8 cellular contexts compared by ENCODE assay signal in the genomic region with DNA sequence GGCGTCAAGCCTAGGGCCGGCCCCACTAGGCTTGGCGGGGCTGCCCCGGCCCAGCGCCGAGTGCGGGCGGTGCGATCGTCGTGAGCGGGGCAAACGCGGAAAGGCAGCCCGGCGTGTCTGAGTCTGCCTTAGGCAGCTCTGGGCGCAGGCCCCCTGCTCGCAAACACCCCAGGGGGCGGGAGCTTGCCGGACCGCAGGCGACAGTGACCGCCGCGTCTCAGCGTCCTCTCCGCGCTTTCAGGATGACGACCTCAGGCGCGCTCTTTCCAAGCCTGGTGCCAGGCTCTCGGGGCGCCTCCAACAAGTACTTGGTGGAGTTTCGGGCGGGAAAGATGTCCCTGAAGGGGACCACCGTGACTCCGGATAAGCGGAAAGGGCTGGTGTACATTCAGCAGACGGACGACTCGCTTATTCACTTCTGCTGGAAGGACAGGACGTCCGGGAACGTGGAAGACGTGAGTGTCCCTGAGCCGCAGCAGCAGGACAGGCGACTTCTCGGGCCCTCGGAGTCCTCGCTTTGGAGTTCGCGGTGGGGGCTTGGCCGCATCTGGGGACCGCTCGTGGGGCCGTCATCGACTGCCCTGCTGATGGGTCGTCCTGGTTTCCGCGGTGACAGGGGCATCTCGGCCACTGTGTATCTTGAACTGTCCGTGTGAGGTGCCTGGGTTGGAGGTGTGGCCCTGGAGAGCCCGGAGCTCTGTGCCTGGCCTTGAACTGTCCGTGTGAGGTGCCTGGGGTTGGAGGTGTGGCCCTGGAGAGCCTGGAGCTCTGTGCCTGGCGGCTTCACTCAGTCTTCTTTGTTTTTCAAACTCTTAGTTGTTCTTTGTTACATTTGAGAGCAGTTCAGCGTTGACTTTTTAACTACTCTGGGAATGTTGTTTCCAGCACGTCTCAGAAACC. TPM values are rescaled to one million over a fixed set of nuclear protein-coding genes. Genes with fewer than 3 reads are reported as not detected.
A peak's percentile ranks its signal among the peaks of the same experiment; 100 is the strongest.
DNase-seq lines count a peak whose midpoint lies in the region; ATAC-seq lines count a peak whose summit lies in the region.

No MANE protein-coding gene starts in this region.

- intact Hi-C loops in activated naive CD4-positive, alpha-beta T cell treated with anti-CD3 and anti-CD28 coated beads for 36 hours (cut with micrococcal nuclease): loop anchor here (2.0 to 5.0 kb wide), 4 partner anchors 64 to 315 kb away; a partner anchor contains a TSS

- H3K9me3 ChIP-seq in HUES64 (ENCODE audit: insufficient read depth, low read depth, low read length): no peaks in the 10 kb centered on the region
- no peaks in the 10 kb centered on the region for H3K9me3 ChIP-seq in iPS DF 6.9 (ENCODE audit: control insufficient read depth, insufficient read depth, low read length)

- CTCF ChIA-PET in activated naive CD4-positive, alpha-beta T cell treated with anti-CD3 and anti-CD28 coated beads for 36 hours (lab: Charles Lee): interaction anchor here (1.1 kb wide), 1 partner anchor 79 kb away, joined by 5 read pairs; no protein-coding TSS in a partner anchor

- peaks cover 9% of the 10 kb centered on the region; the same call in 1 of the 2 replicates for H3K4me1 ChIP-seq in HUES64 (ENCODE audit: insufficient read depth, low read length)
- peaks cover 3% of the 10 kb centered on the region; the same call in 1 of the 2 replicates for H3K4me1 ChIP-seq in iPS DF 6.9 (ENCODE audit: control insufficient read depth, insufficient read depth, low read length)

- WGBS in HUES64: 4% methylated on average over 67 of the region's 67 CpGs
- WGBS in iPS DF 6.9 (ENCODE audit: insufficient coverage, insufficient read length): no CpG with 5 or more reads among the region's 67 CpGs

- H3K4me3 Mint-ChIP-seq in activated naive CD4-positive, alpha-beta T cell treated with anti-CD3 and anti-CD28 coated beads for 36 hours: peak overlapping the region; percentile 89
- H3K4me3 Mint-ChIP-seq in activated naive CD8-positive, alpha-beta T cell treated with anti-CD3 and anti-CD28 coated beads for 36 hours: peak overlapping the region; percentile 93

- peak; percentile 24 for DNase-seq in activated naive CD4-positive, alpha-beta T cell treated with anti-CD3 and anti-CD28 coated beads for 36 hours
- DNase-seq in activated naive CD4-positive, alpha-beta T cell (lab: John Stamatoyannopoulos, UW): no peak
- peak; percentile 29 for DNase-seq in activated naive CD8-positive, alpha-beta T cell treated with anti-CD3 and anti-CD28 coated beads for 36 hours
- DNase-seq in iPS DF 6.9 (ENCODE audit: low read depth, low spot score) (no peak), COLO829 (ENCODE audit: low spot score) (no peak)

- peak overlapping the region; percentile 48 for H3K27ac Mint-ChIP-seq in activated naive CD4-positive, alpha-beta T cell treated with anti-CD3 and anti-CD28 coated beads for 36 hours
- peak overlapping the region; percentile 82 for H3K27ac Mint-ChIP-seq in activated naive CD8-positive, alpha-beta T cell treated with anti-CD3 and anti-CD28 coated beads for 36 hours

- H3K36me3 ChIP-seq in HUES64 (ENCODE audit: insufficient read depth, low read length): peaks cover 50% of the 10 kb centered on the region
- H3K36me3 ChIP-seq in iPS DF 6.9 (ENCODE audit: control insufficient read depth, insufficient read depth, low read length): peaks cover 43% of the 10 kb centered on the region

- H3K27ac ChIP-seq in HUES64 (ENCODE audit: low read depth, low read length) (peak overlapping the region; percentile 79; the same call in 1 of the 2 replicates), iPS DF 6.9 (ENCODE audit: low read length) (no peak overlapping the region), skin epidermis (peak overlapping the region; percentile 87 to 99 (median 97))

- no peaks in the 10 kb centered on the region for H3K9me3 Mint-ChIP-seq in activated naive CD4-positive, alpha-beta T cell treated with anti-CD3 and anti-CD28 coated beads for 36 hours
- H3K9me3 Mint-ChIP-seq in activated naive CD8-positive, alpha-beta T cell treated with anti-CD3 and anti-CD28 coated beads for 36 hours: no peaks in the 10 kb centered on the region

- peak overlapping the region; percentile 91 for H3K9ac ChIP-seq in HUES64 (ENCODE audit: low read depth, low read length)

- no peak for ATAC-seq in HG03175 (IDR thresholded peaks at IDR 0.05; ENCODE audit: unreplicated experiment)

- no peaks in the 10 kb centered on the region for H3K27me3 ChIP-seq in HUES64 (ENCODE audit: insufficient read depth, low read length)
- no peaks in the 10 kb centered on the region for H3K27me3 ChIP-seq in iPS DF 6.9 (ENCODE audit: control insufficient read depth, insufficient read depth, low read length)

- H3K4me1 Mint-ChIP-seq in activated naive CD4-positive, alpha-beta T cell treated with anti-CD3 and anti-CD28 coated beads for 36 hours (ENCODE audit: low read depth): peaks cover 24% of the 10 kb centered on the region
- H3K4me1 Mint-ChIP-seq in activated naive CD8-positive, alpha-beta T cell treated with anti-CD3 and anti-CD28 coated beads for 36 hours: peaks cover 18% of the 10 kb centered on the region

- H3K4me3 ChIP-seq in HUES64 (ENCODE audit: low read length) (peak overlapping the region; percentile 78), iPS DF 6.9 (ENCODE audit: low read length) (peak overlapping the region; percentile 94), skin epidermis (peak overlapping the region; percentile 71 to 97 (median 94))

- peaks cover 26% of the 10 kb centered on the region for H3K36me3 Mint-ChIP-seq in activated naive CD4-positive, alpha-beta T cell treated with anti-CD3 and anti-CD28 coated beads for 36 hours (ENCODE audit: low read depth)
- peaks cover 17% of the 10 kb centered on the region for H3K36me3 Mint-ChIP-seq in activated naive CD8-positive, alpha-beta T cell treated with anti-CD3 and anti-CD28 coated beads for 36 hours

- H3K27me3 Mint-ChIP-seq in activated naive CD4-positive, alpha-beta T cell treated with anti-CD3 and anti-CD28 coated beads for 36 hours (ENCODE audit: low read depth): no peaks in the 10 kb centered on the region
- no peaks in the 10 kb centered on the region for H3K27me3 Mint-ChIP-seq in activated naive CD8-positive, alpha-beta T cell treated with anti-CD3 and anti-CD28 coated beads for 36 hours

RNA-seq across cellular contexts. Expression of a gene that starts 0.8 kb away (rescaled TPM):
- total RNA-seq in activated naive CD4-positive, alpha-beta T cell treated with anti-CD3 and anti-CD28 coated beads for 36 hours: 10 to 100 TPM; 77.4 to 81.5 TPM
- polyA plus RNA-seq in HUES64 (2013, experiment 1 of 2): 130 TPM
- 111 TPM for polyA plus RNA-seq in HUES64 (2013, experiment 2 of 2)
- 100 to 1,000 TPM; 136 to 139 TPM for total RNA-seq in activated naive CD8-positive, alpha-beta T cell treated with anti-CD3 and anti-CD28 coated beads for 36 hours

Comparison
In these comparisons a context has a peak if more than half of its experiments do, and no peak if none do; other contexts are left out.
1. DNase-seq: peak in activated naive CD4-positive, alpha-beta T cell treated with anti-CD3 and anti-CD28 coated beads for 36 hours (single experiment) and activated naive CD8-positive, alpha-beta T cell treated with anti-CD3 and anti-CD28 coated beads for 36 hours (single experiment); none in activated naive CD4-positive, alpha-beta T cell (0 of 4), iPS DF 6.9 (single experiment) and COLO829 (single experiment).
2. Peak in every context shown above with its lines, with median percentiles within 50 percentile points of each other: H3K4me3 ChIP-seq.